Comparison of ENCODE assay signal across 29 cellular contexts in genomic region chr18:47735041-47735440, GRCh38.
"Had no signal": no experiment of that assay in that cellular context is flagged by ENCODE, and none has a peak within 500 bp of the region (broad histone marks: within the 10 kb centered on the region; RNA-seq: fewer than 3 reads in every experiment).

No MANE protein-coding gene starts in this region.

- H3K4me2 ChIP-seq: hepatocyte had no signal

- H3K36me3 Mint-ChIP-seq: mesothelial cell of epicardium; natural killer cell treated with Interleukin-12 subunit alpha and Interleukin-12 subunit beta and Interleukin-15 and Interleukin-18, amount 100 ng/mL, for 72 hours had no signal

- DNase-seq: cerebellar nuclear complex; effector CD4-positive, alpha-beta T cell; foreskin keratinocyte; heart left ventricle; kidney; mucosa of descending colon; naive B cell; nucleus accumbens; ovary; stimulated activated CD4-positive, alpha-beta T cell treated with anti-CD3 and anti-CD28 coated beads, Interleukin-15, amount 100 ng/mL, for 24 hours; stimulated activated CD4-positive, alpha-beta T cell treated with anti-CD3 and anti-CD28 coated beads, Interleukin-2, amount 100 ng/mL, for 48 hours; stimulated activated naive CD4-positive, alpha-beta T cell; stimulated activated naive CD8-positive, alpha-beta T cell treated with anti-CD3 and anti-CD28 coated beads, Interleukin-15, amount 100 ng/mL, for 72 hours; thyroid gland; trophoblast cell had no signal

- H2AFZ ChIP-seq: hepatocyte had no signal

- H3K4me1 Mint-ChIP-seq: mesothelial cell of epicardium; neural crest cell; stimulated activated naive CD8-positive, alpha-beta T cell treated with anti-CD3 and anti-CD28 coated beads, Interleukin-15, amount 100 ng/mL, for 72 hours had no signal

- H3K4me3 Mint-ChIP-seq: memory B cell; mesothelial cell of epicardium; naive B cell; natural killer cell treated with Interleukin-12 subunit alpha and Interleukin-12 subunit beta and Interleukin-15 and Interleukin-18, amount 100 ng/mL, for 72 hours; neural crest cell; stimulated activated naive CD8-positive, alpha-beta T cell treated with anti-CD3 and anti-CD28 coated beads, Interleukin-15, amount 100 ng/mL, for 72 hours had no signal

- H3K27ac Mint-ChIP-seq: memory B cell; mesothelial cell of epicardium; natural killer cell treated with Interleukin-12 subunit alpha and Interleukin-12 subunit beta and Interleukin-15 and Interleukin-18, amount 100 ng/mL, for 72 hours; stimulated activated naive CD8-positive, alpha-beta T cell treated with anti-CD3 and anti-CD28 coated beads, Interleukin-15, amount 100 ng/mL, for 72 hours had no signal

- H3K27me3 ChIP-seq: foreskin keratinocyte, ovary, right atrium auricular region, thyroid gland, vagina had no signal

- H3K9me3 ChIP-seq: gastroesophageal sphincter, mucosa of descending colon, ovary, thyroid gland, vagina had no signal

- H3K4me1 ChIP-seq: esophagus muscularis mucosa, foreskin keratinocyte, gastroesophageal sphincter, heart left ventricle, right atrium auricular region, thyroid gland, vagina had no signal

- H3K27ac ChIP-seq: dorsolateral prefrontal cortex, epithelial cell of prostate, esophagus muscularis mucosa, foreskin keratinocyte, gastroesophageal sphincter, heart left ventricle, hepatocyte, ovary, right atrium auricular region, skin epidermis, thyroid gland, vagina had no signal

- H3K4me3 ChIP-seq: dorsolateral prefrontal cortex, esophagus muscularis mucosa, gastroesophageal sphincter, heart left ventricle, hepatocyte, lung, mucosa of descending colon, ovary, right atrium auricular region, skin epidermis, thyroid gland, vagina had no signal

- H3K9me3 Mint-ChIP-seq: neural crest cell; stimulated activated naive CD8-positive, alpha-beta T cell treated with anti-CD3 and anti-CD28 coated beads, Interleukin-15, amount 100 ng/mL, for 72 hours had no signal

- H3K79me2 ChIP-seq: hepatocyte had no signal

- H3K36me3 ChIP-seq: esophagus muscularis mucosa, gastroesophageal sphincter, heart left ventricle, ovary, right atrium auricular region, thyroid gland, vagina had no signal

- ATAC-seq: foreskin keratinocyte; gastroesophageal sphincter; heart left ventricle; left lobe of liver; mucosa of descending colon; natural killer cell treated with Interleukin-12 subunit alpha and Interleukin-12 subunit beta and Interleukin-15 and Interleukin-18, amount 100 ng/mL, for 72 hours; stimulated activated naive CD8-positive, alpha-beta T cell treated with anti-CD3 and anti-CD28 coated beads, Interleukin-15, amount 100 ng/mL, for 72 hours had no signal
